Comparison of ENCODE assay signal across 1 cellular context in genomic region chr17:57284984-57285646, GRCh38.
TF ChIP-seq lines count a peak whose summit lies in the region.

No MANE protein-coding gene starts in this region.

TF ChIP-seq in K562, 482 proteins besides CTCF, POLR2A, EP300 and RAD21 (continued from another document and continues in another):
- no peak for TF ChIP-seq ZNF395 (CRISPR knock-in tag; IDR thresholded peaks at IDR 0.05)
- TF ChIP-seq ATF7 (IDR thresholded peaks at IDR 0.05): 0 out of 2 replicates have a peak, but pooled peaks have one; percentile 33
- no peak for TF ChIP-seq MAFK (IDR thresholded peaks at IDR 0.05; ENCODE audit: low read length)
- TF ChIP-seq CGGBP1 (CRISPR knock-in tag; IDR thresholded peaks at IDR 0.05): no peak
- no peak for TF ChIP-seq PTTG1 (tag; IDR thresholded peaks at IDR 0.05; ENCODE audit: low read depth)
- TF ChIP-seq HDAC3 (IDR thresholded peaks at IDR 0.05; ENCODE audit: borderline replicate concordance, partially characterized antibody): no peak
- TF ChIP-seq RBBP5 (IDR thresholded peaks at IDR 0.05; ENCODE audit: borderline replicate concordance, insufficient read depth, low read length, poor library complexity, severe bottlenecking): peak; percentile 79
- TF ChIP-seq ZC3H4 (CRISPR knock-in tag; IDR thresholded peaks at IDR 0.05; ENCODE audit: borderline replicate concordance): no peak
- TF ChIP-seq CBX3 (IDR thresholded peaks at IDR 0.05; ENCODE audit: borderline replicate concordance in 1 of 2, low read length in 2 of 2): no peak
- 0 out of 2 replicates have a peak, but pooled peaks have one; percentile 16 for TF ChIP-seq EHMT2 (IDR thresholded peaks at IDR 0.05)
- no peak for TF ChIP-seq FOXP4 (CRISPR knock-in tag; IDR thresholded peaks at IDR 0.05; ENCODE audit: borderline replicate concordance)
- no peak for TF ChIP-seq MEF2A (IDR thresholded peaks at IDR 0.05; ENCODE audit: control insufficient read depth, low read depth, low read length)
- TF ChIP-seq POLR2AphosphoS5 (IDR thresholded peaks at IDR 0.05; ENCODE audit: control insufficient read depth, insufficient read depth, low read depth, low read length): no peak
- TF ChIP-seq CHD4 (IDR thresholded peaks at IDR 0.05; ENCODE audit: insufficient read depth, insufficient replicate concordance, low read depth, low read length, poor library complexity, severe bottlenecking): no peak
- TF ChIP-seq MAX (CRISPR knock-in tag; IDR thresholded peaks at IDR 0.05): no peak
- TF ChIP-seq ZNF561 (CRISPR knock-in tag; conservative IDR thresholded peaks at IDR 0.05): no peak
- TF ChIP-seq TAL1 (IDR thresholded peaks at IDR 0.05): no peak
- no peak for TF ChIP-seq SIRT6 (IDR thresholded peaks at IDR 0.05; ENCODE audit: low read depth, low read length)
- TF ChIP-seq ZBTB40 (IDR thresholded peaks at IDR 0.05): peak; percentile 62; the same call in 1 of the 2 replicates
- no peak for TF ChIP-seq ZBTB40 (CRISPR knock-in tag; IDR thresholded peaks at IDR 0.05)
- TF ChIP-seq ZFX (CRISPR knock-in tag; IDR thresholded peaks at IDR 0.05): no peak
- no peak for TF ChIP-seq NR0B1 (IDR thresholded peaks at IDR 0.05; ENCODE audit: partially characterized antibody)
- TF ChIP-seq ZNF263 (CRISPR knock-in tag; IDR thresholded peaks at IDR 0.05; ENCODE audit: borderline replicate concordance): 0 out of 2 replicates have a peak, but pooled peaks have one; percentile 30
- TF ChIP-seq ZNF224 (CRISPR knock-in tag; IDR thresholded peaks at IDR 0.05): no peak
- TF ChIP-seq NFE2L1 (tag; IDR thresholded peaks at IDR 0.05; ENCODE audit: borderline replicate concordance, low read depth): no peak
- no peak for TF ChIP-seq ZNF212 (CRISPR knock-in tag; IDR thresholded peaks at IDR 0.05)
- TF ChIP-seq LCOR (CRISPR knock-in tag; IDR thresholded peaks at IDR 0.05): no peak
- no peak for TF ChIP-seq BCOR (IDR thresholded peaks at IDR 0.05)
- TF ChIP-seq TAF1 (IDR thresholded peaks at IDR 0.05; ENCODE audit: control insufficient read depth, extremely low read depth, insufficient read depth, low read length, severe bottlenecking): no peak
- no peak for TF ChIP-seq BRCA1 (IDR thresholded peaks at IDR 0.05)
- TF ChIP-seq BRCA1 (CRISPR knock-in tag; IDR thresholded peaks at IDR 0.05): no peak
- TF ChIP-seq ZNF277 (CRISPR knock-in tag; IDR thresholded peaks at IDR 0.05; ENCODE audit: borderline replicate concordance): no peak
- no peak for TF ChIP-seq MYBL2 (IDR thresholded peaks at IDR 0.05; ENCODE audit: low read depth)
- no peak for TF ChIP-seq MYBL2 (CRISPR knock-in tag; IDR thresholded peaks at IDR 0.05; ENCODE audit: borderline replicate concordance)
- no peak for TF ChIP-seq ZNF121 (CRISPR knock-in tag; conservative IDR thresholded peaks at IDR 0.05)
- no peak for TF ChIP-seq XRCC3 (IDR thresholded peaks at IDR 0.05)
- TF ChIP-seq CBFA2T3 (IDR thresholded peaks at IDR 0.05): peak; percentile 34; the same call in 1 of the 2 replicates
- no peak for TF ChIP-seq POLR3G (IDR thresholded peaks at IDR 0.05; ENCODE audit: extremely low read depth, insufficient read length, insufficient replicate concordance)
- TF ChIP-seq HCFC1 (IDR thresholded peaks at IDR 0.05; ENCODE audit: low read depth, low read length): no peak
- no peak for TF ChIP-seq BMI1 (IDR thresholded peaks at IDR 0.05; ENCODE audit: low read length)
- no peak for TF ChIP-seq ZNF445 (CRISPR knock-in tag; IDR thresholded peaks at IDR 0.05; ENCODE audit: low read depth)
- TF ChIP-seq NR3C1 (CRISPR knock-in tag; IDR thresholded peaks at IDR 0.05): no peak
- TF ChIP-seq TAF9B (IDR thresholded peaks at IDR 0.05; ENCODE audit: partially characterized antibody): no peak
- no peak for TF ChIP-seq ZNF274 (IDR thresholded peaks at IDR 0.05; ENCODE audit: borderline replicate concordance, low read depth, low read length)
- TF ChIP-seq HOXB6 (CRISPR knock-in tag; IDR thresholded peaks at IDR 0.05; ENCODE audit: borderline replicate concordance): no peak
- TF ChIP-seq BRD9 (IDR thresholded peaks at IDR 0.05; ENCODE audit: low read depth, partially characterized antibody): no peak
- no peak for TF ChIP-seq ZBTB43 (CRISPR knock-in tag; IDR thresholded peaks at IDR 0.05)
- 0 out of 2 replicates have a peak, but pooled peaks have one; percentile 38 for TF ChIP-seq NCOA1 (IDR thresholded peaks at IDR 0.05; ENCODE audit: low read depth)
- TF ChIP-seq ESRRA (IDR thresholded peaks at IDR 0.05; ENCODE audit: borderline replicate concordance, low read depth): peak; percentile 92
- TF ChIP-seq NBN (IDR thresholded peaks at IDR 0.05; ENCODE audit: low read depth): peak; percentile 50; the same call in 1 of the 2 replicates
- TF ChIP-seq NFE2 (IDR thresholded peaks at IDR 0.05; ENCODE audit: low read depth): no peak
